ENCODE assay signal across 12 cellular contexts in genomic region chr3:127699098-127699945, GRCh38. TPM values are rescaled to one million over a fixed set of nuclear protein-coding genes. Genes with fewer than 3 reads are reported as not detected.
DNase-seq lines count a peak whose midpoint lies in the region; ATAC-seq and TF ChIP-seq lines count a peak whose summit lies in the region.
"Had no signal": no experiment of that assay in that cellular context is flagged by ENCODE, and none has a peak within 500 bp of the region (broad histone marks: within the 10 kb centered on the region; RNA-seq: fewer than 3 reads in every experiment).

No MANE protein-coding gene starts in this region.

- H3K27me3 ChIP-seq in Peyer's patch (no peaks in the 10 kb centered on the region), psoas muscle (ENCODE audit: insufficient read depth in 3 of 3, low read length in 2 of 3) (no peaks in the 10 kb centered on the region)

- peaks cover 0 to 2% (median 0%) of the 10 kb centered on the region in 3 donors for H3K27me3 Mint-ChIP-seq in immature natural killer cell (ENCODE audit: low read depth in 3 of 3)

- DNase-seq in DMS 273 (lab: John Stamatoyannopoulos, UW; ENCODE audit: unreplicated experiment) (peak; percentile 95), Peyer's patch (peak in 1 of 3 donors; percentile 14), fibroblast of the aortic adventitia (ENCODE audit: low read depth) (peak; percentile 40), psoas muscle (peak in 1 of 2 donors; percentile 24), hypothalamus (lab: John Stamatoyannopoulos, UW) (no peak), NCI-H1105 treated with DMSO at 0.1 percent for 48 hours (lab: John Stamatoyannopoulos, UW) (no peak), immature natural killer cell (no peak)
- DNase-seq: activated CD4-positive, alpha-beta memory T cell treated with anti-CD3 and anti-CD28 coated beads for 36 hours; NCI-H1930; stimulated activated CD4-positive, alpha-beta T cell treated with anti-CD3 and anti-CD28 coated beads, Interleukin-12 subunit alpha, Interleukin-12 subunit beta, amount 100 ng/mL, for 4 hours had no signal

- peaks cover 0 to 38% (median 0%) of the 10 kb centered on the region in 4 donors for H3K4me1 ChIP-seq in Peyer's patch
- H3K4me1 ChIP-seq in psoas muscle: peaks cover 59% of the 10 kb centered on the region

- H3K9me3 ChIP-seq in Peyer's patch: no peaks in the 10 kb centered on the region
- H3K9me3 ChIP-seq in psoas muscle: peaks cover 5% of the 10 kb centered on the region

- H3K36me3 ChIP-seq in Peyer's patch: peaks cover 0 to 7% (median 0%) of the 10 kb centered on the region in 3 donors
- H3K36me3 ChIP-seq in psoas muscle (ENCODE audit: insufficient read depth in 1 of 2, low read depth in 1 of 2): peaks cover 0 to 3% of the 10 kb centered on the region in 2 donors

- H3K27ac Mint-ChIP-seq in immature natural killer cell: no peak overlapping the region
- H3K27ac Mint-ChIP-seq: activated CD4-positive, alpha-beta memory T cell treated with anti-CD3 and anti-CD28 coated beads for 36 hours had no signal

- H3K27ac ChIP-seq in Peyer's patch (peak overlapping the region in 3 of 4 donors; percentile 67 to 89 (median 86)), psoas muscle (peak overlapping the region; percentile 94)
- H3K27ac ChIP-seq: C4-2B had no signal

- peaks cover 4 to 5% of the 10 kb centered on the region in 2 donors for H3K4me1 Mint-ChIP-seq in immature natural killer cell

- no peak overlapping the region for H3K4me3 Mint-ChIP-seq in immature natural killer cell
- H3K4me3 Mint-ChIP-seq: activated CD4-positive, alpha-beta memory T cell treated with anti-CD3 and anti-CD28 coated beads for 36 hours had no signal

- intact Hi-C loops in psoas muscle (cut with DNase I): loop anchor here (5.0 kb wide), 2 partner anchors 48 to 123 kb away; partner anchors contain the start of gene MGLL (in 2 of the 2)

- H3K36me3 Mint-ChIP-seq in immature natural killer cell: no peaks in the 10 kb centered on the region
- H3K36me3 Mint-ChIP-seq: activated CD4-positive, alpha-beta memory T cell treated with anti-CD3 and anti-CD28 coated beads for 36 hours had no signal

- no peak for TF ChIP-seq POLR2A in Peyer's patch (IDR thresholded peaks at IDR 0.05)

- WGBS in psoas muscle, 3 donors: 50 to 61% (median 55%) methylated on average over 5 of the region's 5 CpGs

- H3K9me3 Mint-ChIP-seq in immature natural killer cell: no peaks in the 10 kb centered on the region

- no peak overlapping the region for H3K4me3 ChIP-seq in Peyer's patch
- H3K4me3 ChIP-seq in fibroblast of the aortic adventitia (ENCODE audit: low read depth, low read length): no peak overlapping the region
- no peak overlapping the region for H3K4me3 ChIP-seq in psoas muscle

- no peak for ATAC-seq in psoas muscle
- no peak for ATAC-seq in SK-N-SH treated with all-trans-retinoic acid at 6 μM for 48 hours

- no peak for TF ChIP-seq CTCF in Peyer's patch (IDR thresholded peaks at IDR 0.05)
- TF ChIP-seq CTCF in fibroblast of the aortic adventitia (IDR thresholded peaks at IDR 0.05; ENCODE audit: insufficient read depth, low read length): no peak
- no peak for TF ChIP-seq CTCF in psoas muscle (IDR thresholded peaks at IDR 0.05)

TF ChIP-seq in SK-N-SH treated with all-trans-retinoic acid at 6 μM for 48 hours, 23 proteins besides CTCF, POLR2A, EP300 and RAD21:
- TF ChIP-seq GLIS3 (CRISPR knock-in tag; IDR thresholded peaks at IDR 0.05): no peak
- no peak for TF ChIP-seq ZNF565 (CRISPR knock-in tag; conservative IDR thresholded peaks at IDR 0.05; ENCODE audit: low read depth)
- TF ChIP-seq ZNF70 (CRISPR knock-in tag; IDR thresholded peaks at IDR 0.05): no peak
- TF ChIP-seq RARB (CRISPR knock-in tag; IDR thresholded peaks at IDR 0.05): no peak
- no peak for TF ChIP-seq ARNTL (CRISPR knock-in tag; IDR thresholded peaks at IDR 0.05; ENCODE audit: borderline replicate concordance, low read depth)
- no peak for TF ChIP-seq ESRRG (CRISPR knock-in tag; IDR thresholded peaks at IDR 0.05)
- TF ChIP-seq ZFP3 (CRISPR knock-in tag; IDR thresholded peaks at IDR 0.05): no peak
- TF ChIP-seq BACH2 (CRISPR knock-in tag; IDR thresholded peaks at IDR 0.05; ENCODE audit: borderline replicate concordance): no peak
- TF ChIP-seq TOX (CRISPR knock-in tag; IDR thresholded peaks at IDR 0.05; ENCODE audit: borderline replicate concordance): no peak
- no peak for TF ChIP-seq OSR1 (CRISPR knock-in tag; IDR thresholded peaks at IDR 0.05)
- TF ChIP-seq ZNF8 (CRISPR knock-in tag; IDR thresholded peaks at IDR 0.05): no peak
- TF ChIP-seq CREB5 (CRISPR knock-in tag; IDR thresholded peaks at IDR 0.05; ENCODE audit: low read depth): no peak
- TF ChIP-seq PPARA (CRISPR knock-in tag; IDR thresholded peaks at IDR 0.05; ENCODE audit: borderline replicate concordance): no peak
TF ChIP-seq in SK-N-SH treated with all-trans-retinoic acid at 6 μM for 48 hours: peak in this region for 0.

RNA-seq across cellular contexts. Expression of gene ABTB1, which starts 26.6 kb away (rescaled TPM):
- total RNA-seq in Peyer's patch (10 to 100 TPM; 38.5 to 80.0 (median 57.1) TPM), fibroblast of the aortic adventitia (ENCODE audit: low replicate concordance) (8.2 and 19.5 TPM in 2 replicates), psoas muscle (10 to 100 TPM; 22.8 to 34.5 (median 27.6) TPM)
- polyA plus RNA-seq in psoas muscle (10 to 100 TPM; 29.1 to 30.3 (median 30.1) TPM), immature natural killer cell (100 to 1,000 TPM in 1 of 3 donors, 10 to 100 TPM in 2; 71.9 to 141 (median 83.7) TPM)

Comparison
In these comparisons a context has a peak if more than half of its experiments do, and no peak if none do; other contexts are left out.
1. DNase-seq: peak in DMS 273 (single experiment) and fibroblast of the aortic adventitia (single experiment); none in hypothalamus (0 of 51), NCI-H1105 treated with DMSO at 0.1 percent for 48 hours (single experiment) and immature natural killer cell (0 of 3).